Comparison of ENCODE assay signal across 2 cellular contexts in the genomic region with DNA sequence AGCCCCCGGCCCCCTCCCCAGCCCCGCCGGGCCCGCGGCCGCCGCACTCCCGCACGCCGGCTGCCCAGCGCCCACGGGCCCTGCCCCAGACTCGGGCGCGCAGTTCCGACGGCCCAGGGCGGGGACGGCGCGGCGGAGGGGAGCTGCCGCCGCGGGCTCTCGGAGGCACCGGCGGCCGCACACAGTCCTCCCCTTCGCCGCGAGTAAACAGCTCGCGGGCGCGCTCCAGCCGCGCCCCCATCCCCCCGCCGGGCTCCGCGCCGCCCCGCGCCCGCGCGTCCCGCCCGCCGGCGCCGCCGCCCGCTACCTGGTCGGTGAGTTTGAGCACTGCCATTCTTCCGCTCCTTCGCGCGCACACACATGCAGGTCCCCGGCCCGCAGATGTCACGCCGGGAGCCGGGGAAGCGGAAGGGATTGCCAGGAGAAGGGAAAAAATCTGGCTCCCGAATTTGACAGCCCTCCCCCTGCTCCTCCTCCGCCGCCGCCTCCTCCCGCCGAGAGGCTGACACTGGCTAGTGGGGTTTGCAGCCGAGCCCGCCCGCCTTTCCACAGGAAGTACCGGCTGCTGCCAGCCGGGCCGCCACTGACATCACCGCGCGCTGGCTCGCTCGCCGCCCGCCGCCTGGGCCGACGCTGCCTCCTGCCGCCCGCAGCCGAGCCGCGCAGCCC.
TF ChIP-seq lines count a peak whose summit lies in the region.

Gene ANKRD44 (minus strand): TSS at position 510 of the 669 bp plus-strand sequence. CDS start 176 bp downstream, at position 334.

TF ChIP-seq in HEK293, 187 proteins besides CTCF, POLR2A, EP300 and RAD21 (continued from another document):
- TF ChIP-seq ZSCAN4 (tag by site-specific recombination; IDR thresholded peaks at IDR 0.05) (peak; percentile 30; the same call in 1 of the 2 replicates), IKZF3 (tag by site-specific recombination; IDR thresholded peaks at IDR 0.05) (peak; percentile 56), ZBTB8A (tag by site-specific recombination; IDR thresholded peaks at IDR 0.05) (peak; percentile 82), OSR2 (tag by site-specific recombination; IDR thresholded peaks at IDR 0.05) (peak; percentile 30; the same call in 1 of the 2 replicates), SP3 (tag by site-specific recombination; IDR thresholded peaks at IDR 0.05) (peak; percentile 67), ZBTB17 (tag by site-specific recombination; IDR thresholded peaks at IDR 0.05) (no peak), ZNF629 (tag by site-specific recombination; IDR thresholded peaks at IDR 0.05) (peak; percentile 43), ZNF621 (tag by site-specific recombination; IDR thresholded peaks at IDR 0.05) (no peak), ZNF341 (tag by site-specific recombination; IDR thresholded peaks at IDR 0.05; ENCODE audit: low read depth) (peak; percentile 78), KLF8 (tag by site-specific recombination; IDR thresholded peaks at IDR 0.05) (peak; percentile 50; the same call in 1 of the 2 replicates), OVOL3 (tag by site-specific recombination; IDR thresholded peaks at IDR 0.05) (no peak), ZBTB26 (tag by site-specific recombination; optimal IDR thresholded peaks at IDR 0.05) (peak; percentile 78), SP2 (tag by site-specific recombination; IDR thresholded peaks at IDR 0.05) (peak; percentile 72)

TF ChIP-seq in SK-N-SH, 30 proteins besides CTCF, POLR2A, EP300 and RAD21 (continued from another document):
- TF ChIP-seq ZBTB33 (IDR thresholded peaks at IDR 0.05; ENCODE audit: borderline replicate concordance, low read depth) (no peak), USF1 (IDR thresholded peaks at IDR 0.05; ENCODE audit: borderline replicate concordance, low read depth) (no peak), JUND (IDR thresholded peaks at IDR 0.05) (no peak), MAX (IDR thresholded peaks at IDR 0.05; ENCODE audit: low read depth) (peak; percentile 13; the same call in 1 of the 2 replicates), TEAD4 (IDR thresholded peaks at IDR 0.05; ENCODE audit: borderline replicate concordance, insufficient read depth) (no peak), RCOR1 (IDR thresholded peaks at IDR 0.05; ENCODE audit: low read length) (no peak), FOXM1 (IDR thresholded peaks at IDR 0.05; ENCODE audit: low read depth) (no peak), POLR2AphosphoS5 (IDR thresholded peaks at IDR 0.05; ENCODE audit: low read depth, low read length) (no peak), REST (IDR thresholded peaks at IDR 0.05; ENCODE audit: low read depth, low read length) (no peak), FOXJ3 (CRISPR knock-in tag; IDR thresholded peaks at IDR 0.05) (no peak), GABPA (IDR thresholded peaks at IDR 0.05; ENCODE audit: low read depth) (peak; percentile 33; the same call in 1 of the 2 replicates), EZH2phosphoT487 (IDR thresholded peaks at IDR 0.05; ENCODE audit: borderline replicate concordance, low read depth) (no peak), MXI1 (IDR thresholded peaks at IDR 0.05; ENCODE audit: low read depth, low read length) (peak; percentile 83), NFIC (IDR thresholded peaks at IDR 0.05; ENCODE audit: borderline replicate concordance) (no peak), SMC3 (IDR thresholded peaks at IDR 0.05; ENCODE audit: low read depth, low read length) (peak; percentile 67), ELF1 (IDR thresholded peaks at IDR 0.05) (no peak), YY1 (IDR thresholded peaks at IDR 0.05; ENCODE audit: low read depth) (no peak)
